Comparison of ENCODE assay signal across 20 cellular contexts in genomic region chr6:21601932-21602390, GRCh38. TPM values are rescaled to one million over a fixed set of nuclear protein-coding genes. Genes with fewer than 3 reads are reported as not detected.
A peak's percentile ranks its signal among the peaks of the same experiment; 100 is the strongest.
DNase-seq lines count a peak whose midpoint lies in the region; TF ChIP-seq lines count a peak whose summit lies in the region.
"Had no signal": no experiment of that assay in that cellular context is flagged by ENCODE, and none has a peak within 500 bp of the region (broad histone marks: within the 10 kb centered on the region; RNA-seq: fewer than 3 reads in every experiment).

No MANE protein-coding gene starts in this region.

- H3K27me3 Mint-ChIP-seq in endodermal cell (ENCODE audit: insufficient read depth), result no peaks in the 10 kb centered on the region
- peaks cover 2% of the 10 kb centered on the region for H3K27me3 Mint-ChIP-seq in neural crest cell (ENCODE audit: low read depth)

- peak overlapping the region; percentile 91 for H3K27ac ChIP-seq in KOPT-K1 (ENCODE audit: low read depth, low read length, poor library complexity, severe bottlenecking)
- H3K27ac ChIP-seq in endodermal cell (ENCODE audit: low read depth, low read length), result no peak overlapping the region
- no peak overlapping the region for H3K27ac ChIP-seq in Karpas-422 (ENCODE audit: low read length)
- H3K27ac ChIP-seq: heart left ventricle, suprapubic skin, vagina had no signal

- H3K9me3 ChIP-seq in KOPT-K1 (ENCODE audit: insufficient read depth, low read length, poor library complexity, severe bottlenecking) (no peaks in the 10 kb centered on the region), endodermal cell (ENCODE audit: control insufficient read depth, low read length) (no peaks in the 10 kb centered on the region), Karpas-422 (ENCODE audit: low read length) (no peaks in the 10 kb centered on the region)
- H3K9me3 ChIP-seq: heart left ventricle, suprapubic skin, vagina had no signal

- DNase-seq in ELF-1 (ENCODE audit: low read depth, low spot score) (peak; percentile 54), endodermal cell (peak; percentile 74), neural crest cell (ENCODE audit: low read depth, low spot score) (no peak), NCI-H1105 treated with DMSO at 0.1 percent for 48 hours (lab: John Stamatoyannopoulos, UW) (no peak), dedifferentiated amniotic fluid mesenchymal stem cell (ENCODE audit: extremely low spot score) (no peak), Karpas-422 (no peak)
- DNase-seq: activated CD4-positive, alpha-beta T cell treated with anti-CD3 and anti-CD28 coated beads, Interleukin-2, amount 10 ng/mL, durations not matched to agents 7 days and 5 days; activated naive CD4-positive, alpha-beta T cell treated with anti-CD3 and anti-CD28 coated beads for 36 hours; CD4-positive, alpha-beta T cell; mammary epithelial cell; NCI-H146 had no signal

- no peak overlapping the region for H2AFZ ChIP-seq in Karpas-422 (ENCODE audit: low read length)

- H3K4me2 ChIP-seq in Karpas-422 (ENCODE audit: low read depth, low read length, poor library complexity, severe bottlenecking), result no peak overlapping the region
- H3K4me2 ChIP-seq: smooth muscle cell had no signal

- peaks cover 49% of the 10 kb centered on the region for H3K36me3 ChIP-seq in KOPT-K1 (ENCODE audit: insufficient read depth, low read length)
- peaks cover 25% of the 10 kb centered on the region for H3K36me3 ChIP-seq in endodermal cell (ENCODE audit: control insufficient read depth, insufficient read depth, low read length)
- H3K36me3 ChIP-seq in Karpas-422 (ENCODE audit: insufficient read depth, low read length), result no peaks in the 10 kb centered on the region
- H3K36me3 ChIP-seq: heart left ventricle, suprapubic skin, vagina had no signal

- H3K4me3 Mint-ChIP-seq in endodermal cell (no peak overlapping the region), neural crest cell (peak overlapping the region; percentile 67)
- H3K4me3 Mint-ChIP-seq: activated CD4-positive, alpha-beta T cell treated with anti-CD3 and anti-CD28 coated beads, Interleukin-2, amount 10 ng/mL, durations not matched to agents 7 days and 5 days; activated naive CD4-positive, alpha-beta T cell treated with anti-CD3 and anti-CD28 coated beads for 36 hours; CD4-positive, alpha-beta T cell; central memory CD8-positive, alpha-beta T cell; stimulated activated effector memory CD8-positive, alpha-beta T cell treated with anti-CD3 and anti-CD28 coated beads, Interleukin-12 subunit alpha, Interleukin-12 subunit beta, amount 100 ng/mL, for 72 hours; T-helper 2 cell treated with Interferon-gamma antibody and Interleukin-4, amounts not matched to agents 5 μg/mL and 100 μg/mL, for 36 hours had no signal

- peaks cover 24% of the 10 kb centered on the region for H3K4me1 Mint-ChIP-seq in endodermal cell
- H3K4me1 Mint-ChIP-seq in neural crest cell, result peaks cover 55% of the 10 kb centered on the region

- H3K36me3 Mint-ChIP-seq in endodermal cell (ENCODE audit: low read depth) (peaks cover 19% of the 10 kb centered on the region), neural crest cell (ENCODE audit: low read depth) (peaks cover 33% of the 10 kb centered on the region)
- H3K36me3 Mint-ChIP-seq: stimulated activated effector memory CD8-positive, alpha-beta T cell treated with anti-CD3 and anti-CD28 coated beads, Interleukin-12 subunit alpha, Interleukin-12 subunit beta, amount 100 ng/mL, for 72 hours had no signal

- TF ChIP-seq CTCF in endodermal cell (conservative IDR thresholded peaks at IDR 0.05) (no peak), neural crest cell (conservative IDR thresholded peaks at IDR 0.05) (no peak)

- H3K9ac ChIP-seq in endodermal cell (ENCODE audit: extremely low read depth, low read length, poor library complexity, severe bottlenecking), result no peak overlapping the region
- H3K9ac ChIP-seq in Karpas-422 (ENCODE audit: low read length), result no peak overlapping the region

- H3K27me3 ChIP-seq in endodermal cell (ENCODE audit: control insufficient read depth, insufficient read depth, low read length, poor library complexity, severe bottlenecking), result no peaks in the 10 kb centered on the region
- H3K27me3 ChIP-seq in Karpas-422 (ENCODE audit: low read length), result no peaks in the 10 kb centered on the region
- H3K27me3 ChIP-seq: heart left ventricle, suprapubic skin, vagina had no signal

- peaks cover 9% of the 10 kb centered on the region for H3K4me1 ChIP-seq in endodermal cell (ENCODE audit: control insufficient read depth, insufficient read depth, low read length)
- 0 out of 2 replicates have a peak, but pooled peaks cover 2% of the 10 kb centered on the region for H3K4me1 ChIP-seq in Karpas-422 (ENCODE audit: low read length)

- no peaks in the 10 kb centered on the region for H3K79me2 ChIP-seq in Karpas-422 (ENCODE audit: low read length)

- peak overlapping the region; percentile 41 for H3K27ac Mint-ChIP-seq in endodermal cell
- H3K27ac Mint-ChIP-seq in neural crest cell (ENCODE audit: unreplicated experiment), result no peak overlapping the region
- H3K27ac Mint-ChIP-seq: activated CD4-positive, alpha-beta T cell treated with anti-CD3 and anti-CD28 coated beads, Interleukin-2, amount 10 ng/mL, durations not matched to agents 7 days and 5 days; activated naive CD4-positive, alpha-beta T cell treated with anti-CD3 and anti-CD28 coated beads for 36 hours; CD4-positive, alpha-beta T cell; stimulated activated effector memory CD8-positive, alpha-beta T cell treated with anti-CD3 and anti-CD28 coated beads, Interleukin-12 subunit alpha, Interleukin-12 subunit beta, amount 100 ng/mL, for 72 hours; T-helper 2 cell treated with Interferon-gamma antibody and Interleukin-4, amounts not matched to agents 5 μg/mL and 100 μg/mL, for 36 hours had no signal

- H3K4me3 ChIP-seq in endodermal cell (ENCODE audit: low read length), result no peak overlapping the region
- H3K4me3 ChIP-seq in Karpas-422 (ENCODE audit: low read length), result no peak overlapping the region
- H3K4me3 ChIP-seq: heart left ventricle, K562, smooth muscle cell, suprapubic skin, vagina had no signal

- WGBS in endodermal cell (ENCODE audit: insufficient coverage in 1 of 2, insufficient read length in 1 of 2), 2 experiments, result 95 to 96% methylated on average over 22 to 23 of the region's 23 CpGs

- no peaks in the 10 kb centered on the region for H3K9me2 ChIP-seq in Karpas-422 (replicated peaks; ENCODE audit: insufficient read depth, low read length)

- H4K20me1 ChIP-seq in Karpas-422 (ENCODE audit: insufficient read depth, low read depth, low read length), result peaks cover 9% of the 10 kb centered on the region; the same call in 1 of the 2 replicates

- H3K9me3 Mint-ChIP-seq in endodermal cell (no peaks in the 10 kb centered on the region), neural crest cell (peaks cover 6% of the 10 kb centered on the region)
- H3K9me3 Mint-ChIP-seq: activated CD4-positive, alpha-beta T cell treated with anti-CD3 and anti-CD28 coated beads, Interleukin-2, amount 10 ng/mL, durations not matched to agents 7 days and 5 days; activated naive CD4-positive, alpha-beta T cell treated with anti-CD3 and anti-CD28 coated beads for 36 hours; CD4-positive, alpha-beta T cell; central memory CD8-positive, alpha-beta T cell; stimulated activated effector memory CD8-positive, alpha-beta T cell treated with anti-CD3 and anti-CD28 coated beads, Interleukin-12 subunit alpha, Interleukin-12 subunit beta, amount 100 ng/mL, for 72 hours; T-helper 2 cell treated with Interferon-gamma antibody and Interleukin-4, amounts not matched to agents 5 μg/mL and 100 μg/mL, for 36 hours had no signal

RNA-seq across cellular contexts. Expression of gene SOX4, which starts 8.4 kb away (rescaled TPM):
- total RNA-seq in endodermal cell (10 to 100 TPM; 95.9 to 96.7 TPM), neural crest cell (91.4 and 92.7 TPM in 2 replicates)
- 130 TPM for polyA plus RNA-seq in endodermal cell (2013, experiment 1 of 2)
- polyA plus RNA-seq in endodermal cell (2013, experiment 2 of 2), result 129 TPM
- 5.0 and 5.3 TPM in 2 replicates for total RNA-seq in Karpas-422 (2014; rRNA removed; shearing (Covaris generic); ENCODE audit: low replicate concordance)

Comparison
In these comparisons a context has a peak if more than half of its experiments do, and no peak if none do; other contexts are left out.
1. DNase-seq: peak in ELF-1 (single experiment) and endodermal cell (single experiment); none in neural crest cell (single experiment), NCI-H1105 treated with DMSO at 0.1 percent for 48 hours (single experiment), dedifferentiated amniotic fluid mesenchymal stem cell (single experiment) and Karpas-422 (single experiment).
2. RNA of gene SOX4, which starts 8.4 kb away (total RNA-seq): 95.9 to 96.7 TPM in endodermal cell and 91.4 to 92.7 TPM in neural crest cell; 5.0 to 5.3 TPM in Karpas-422; every median in the first group is over 10 times any median in the second.